Comparison of ENCODE assay signal across 1 cellular context in genomic region chr1:30820249-30820648, GRCh38.
TF ChIP-seq lines count a peak whose summit lies in the region.

No MANE protein-coding gene starts in this region.

TF ChIP-seq in IMR-90, 13 proteins besides CTCF, POLR2A, EP300 and RAD21:
- TF ChIP-seq MAFK (IDR thresholded peaks at IDR 0.05; ENCODE audit: low read depth, low read length), result no peak
- TF ChIP-seq FOS (IDR thresholded peaks at IDR 0.05; ENCODE audit: low read depth, low read length), result no peak
- TF ChIP-seq BHLHE40 (IDR thresholded peaks at IDR 0.05; ENCODE audit: low read depth, low read length), result no peak
- TF ChIP-seq CHD1 (IDR thresholded peaks at IDR 0.05; ENCODE audit: low read depth, low read length), result no peak
- TF ChIP-seq NFE2L2 (IDR thresholded peaks at IDR 0.05; ENCODE audit: low read depth, low read length), result no peak
- TF ChIP-seq CEBPB (IDR thresholded peaks at IDR 0.05; ENCODE audit: low read depth, low read length), result no peak
- TF ChIP-seq SMC3 (IDR thresholded peaks at IDR 0.05; ENCODE audit: low read depth, low read length), result no peak
- TF ChIP-seq RCOR1 (IDR thresholded peaks at IDR 0.05; ENCODE audit: insufficient replicate concordance, low read length), result no peak
- TF ChIP-seq, protein P1, sequence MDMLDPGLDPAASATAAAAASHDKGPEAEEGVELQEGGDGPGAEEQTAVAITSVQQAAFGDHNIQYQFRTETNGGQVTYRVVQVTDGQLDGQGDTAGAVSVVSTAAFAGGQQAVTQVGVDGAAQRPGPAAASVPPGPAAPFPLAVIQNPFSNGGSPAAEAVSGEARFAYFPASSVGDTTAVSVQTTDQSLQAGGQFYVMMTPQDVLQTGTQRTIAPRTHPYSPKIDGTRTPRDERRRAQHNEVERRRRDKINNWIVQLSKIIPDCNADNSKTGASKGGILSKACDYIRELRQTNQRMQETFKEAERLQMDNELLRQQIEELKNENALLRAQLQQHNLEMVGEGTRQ (IDR thresholded peaks at IDR 0.05; ENCODE audit: low read depth, low read length), result no peak
